In genomic region chr12:51917041-51917590, GRCh38 we compare ENCODE assay signal across 36 cellular contexts. TPM values are rescaled to one million over a fixed set of nuclear protein-coding genes. Genes with fewer than 3 reads are reported as not detected.
"Had no signal": no experiment of that assay in that cellular context is flagged by ENCODE, and none has a peak within 500 bp of the region (broad histone marks: within the 10 kb centered on the region; RNA-seq: fewer than 3 reads in every experiment).

No MANE protein-coding gene starts in this region.

- H3K9me3 Mint-ChIP-seq: activated CD4-positive, alpha-beta memory T cell treated with anti-CD3 and anti-CD28 coated beads for 36 hours; activated naive CD4-positive, alpha-beta T cell treated with anti-CD3 and anti-CD28 coated beads for 36 hours; activated naive CD8-positive, alpha-beta T cell treated with anti-CD3 and anti-CD28 coated beads for 36 hours; activated T-helper 1 cell treated with anti-CD3 and anti-CD28 coated beads, Interleukin-12 subunit alpha, Interleukin-12 subunit beta, Interleukin-2, Interleukin-4 antibody, amounts not matched to agents 30 ng/mL and 10 ng/mL and 1 ng/mL, durations not matched to agents 14 hours and 24 hours and 36 hours; effector memory CD8-positive, alpha-beta T cell; naive B cell; stimulated activated naive CD8-positive, alpha-beta T cell treated with anti-CD3 and anti-CD28 coated beads, Interleukin-15, Interleukin-2, amounts not matched to agents 100 ng/mL and 50 ng/mL, for 24 hours had no signal

- H3K27me3 ChIP-seq: adrenal gland, ascending aorta, cardiac muscle cell, left lung, right lobe of liver had no signal

- H3K4me3 Mint-ChIP-seq: activated CD4-positive, alpha-beta memory T cell treated with anti-CD3 and anti-CD28 coated beads for 36 hours; activated naive CD4-positive, alpha-beta T cell treated with anti-CD3 and anti-CD28 coated beads for 36 hours; activated naive CD8-positive, alpha-beta T cell treated with anti-CD3 and anti-CD28 coated beads for 36 hours; activated T-helper 1 cell treated with anti-CD3 and anti-CD28 coated beads, Interleukin-12 subunit alpha, Interleukin-12 subunit beta, Interleukin-2, Interleukin-4 antibody, amounts not matched to agents 30 ng/mL and 10 ng/mL and 1 ng/mL, durations not matched to agents 14 hours and 24 hours and 36 hours; brain; effector memory CD8-positive, alpha-beta T cell; naive B cell; stimulated activated naive CD8-positive, alpha-beta T cell treated with anti-CD3 and anti-CD28 coated beads, Interleukin-15, Interleukin-2, amounts not matched to agents 100 ng/mL and 50 ng/mL, for 24 hours had no signal

- DNase-seq: activated CD4-positive, alpha-beta memory T cell treated with anti-CD3 and anti-CD28 coated beads for 36 hours; activated CD4-positive, alpha-beta T cell treated with anti-CD3 and anti-CD28 coated beads for 48 hours; activated CD8-positive, alpha-beta memory T cell treated with anti-CD3 and anti-CD28 coated beads, Interleukin-2, amount 50 U/mL, for 4 hours; activated naive CD4-positive, alpha-beta T cell treated with anti-CD3 and anti-CD28 coated beads for 36 hours; activated naive CD8-positive, alpha-beta T cell treated with anti-CD3 and anti-CD28 coated beads for 36 hours; activated T-cell treated with anti-CD3 and anti-CD28 coated beads, Interleukin-2, amount 50 U/mL, for 1 hour; adrenal gland; cerebellar nuclear complex; cortex of kidney; effector memory CD8-positive, alpha-beta T cell; head of caudate nucleus; kidney glomerular epithelial cell; naive B cell; stimulated activated CD4-positive, alpha-beta T cell treated with anti-CD3 and anti-CD28 coated beads, Interleukin-12 subunit alpha, Interleukin-12 subunit beta, amount 100 ng/mL, for 4 hours; stimulated activated CD4-positive, alpha-beta T cell treated with anti-CD3 and anti-CD28 coated beads, Interleukin-4, amount 100 ng/mL, for 1 hour; substantia nigra had no signal

- H3K27me3 Mint-ChIP-seq: activated CD4-positive, alpha-beta memory T cell treated with anti-CD3 and anti-CD28 coated beads for 36 hours; stimulated activated naive CD8-positive, alpha-beta T cell treated with anti-CD3 and anti-CD28 coated beads, Interleukin-15, Interleukin-2, amounts not matched to agents 100 ng/mL and 50 ng/mL, for 24 hours had no signal

- H3K27ac Mint-ChIP-seq: activated CD4-positive, alpha-beta memory T cell treated with anti-CD3 and anti-CD28 coated beads for 36 hours; activated naive CD4-positive, alpha-beta T cell treated with anti-CD3 and anti-CD28 coated beads for 36 hours; activated naive CD8-positive, alpha-beta T cell treated with anti-CD3 and anti-CD28 coated beads for 36 hours; activated T-helper 1 cell treated with anti-CD3 and anti-CD28 coated beads, Interleukin-12 subunit alpha, Interleukin-12 subunit beta, Interleukin-2, Interleukin-4 antibody, amounts not matched to agents 30 ng/mL and 10 ng/mL and 1 ng/mL, durations not matched to agents 14 hours and 24 hours and 36 hours; effector memory CD8-positive, alpha-beta T cell; stimulated activated naive CD8-positive, alpha-beta T cell treated with anti-CD3 and anti-CD28 coated beads, Interleukin-15, Interleukin-2, amounts not matched to agents 100 ng/mL and 50 ng/mL, for 24 hours had no signal

- H3K9me3 ChIP-seq: adrenal gland, ascending aorta, left lung, right lobe of liver had no signal

- H3K36me3 ChIP-seq: ascending aorta, cardiac muscle cell, right lobe of liver had no signal

- H3K27ac ChIP-seq: ascending aorta, right lobe of liver, VCaP had no signal

- H3K4me3 ChIP-seq: adrenal gland, ascending aorta, cardiac muscle cell, left lung, right lobe of liver had no signal

- H3K4me1 Mint-ChIP-seq: activated naive CD8-positive, alpha-beta T cell treated with anti-CD3 and anti-CD28 coated beads for 36 hours had no signal

- H3K36me3 Mint-ChIP-seq: activated CD4-positive, alpha-beta memory T cell treated with anti-CD3 and anti-CD28 coated beads for 36 hours; activated naive CD8-positive, alpha-beta T cell treated with anti-CD3 and anti-CD28 coated beads for 36 hours; brain; naive B cell had no signal

- ATAC-seq: activated CD4-positive, CD25-positive, alpha-beta regulatory T cell treated with anti-CD3 and anti-CD28 coated beads, Interleukin-2, amount 50 U/mL, for 24 hours; effector memory CD8-positive, alpha-beta T cell; left lung; right lobe of liver had no signal

RNA-seq across cellular contexts. Expression of gene ACVRL1, which starts 9.8 kb away (rescaled TPM):
- total RNA-seq: activated CD4-positive, alpha-beta memory T cell treated with anti-CD3 and anti-CD28 coated beads for 36 hours; activated CD8-positive, alpha-beta memory T cell treated with anti-CD3 and anti-CD28 coated beads for 36 hours; activated naive CD4-positive, alpha-beta T cell treated with anti-CD3 and anti-CD28 coated beads for 36 hours; activated naive CD8-positive, alpha-beta T cell treated with anti-CD3 and anti-CD28 coated beads for 36 hours; activated T-helper 1 cell treated with anti-CD3 and anti-CD28 coated beads, Interleukin-12 subunit alpha, Interleukin-12 subunit beta, Interleukin-2, Interleukin-4 antibody, amounts not matched to agents 30 ng/mL and 10 ng/mL and 1 ng/mL, durations not matched to agents 14 hours and 24 hours and 36 hours; T-helper 1 cell treated with Interleukin-12 subunit alpha and Interleukin-12 subunit beta and Interleukin-4 antibody, amounts not matched to agents 30 ng/mL and 1 ng/mL, for 36 hours had no signal
- polyA plus RNA-seq: cardiac muscle cell, neural cell had no signal

RNA-seq across cellular contexts. Expression of gene ANKRD33, which starts 29.2 kb away (rescaled TPM):
- total RNA-seq: activated CD4-positive, alpha-beta memory T cell treated with anti-CD3 and anti-CD28 coated beads for 36 hours; activated CD8-positive, alpha-beta memory T cell treated with anti-CD3 and anti-CD28 coated beads for 36 hours; activated naive CD4-positive, alpha-beta T cell treated with anti-CD3 and anti-CD28 coated beads for 36 hours; activated naive CD8-positive, alpha-beta T cell treated with anti-CD3 and anti-CD28 coated beads for 36 hours; activated T-helper 1 cell treated with anti-CD3 and anti-CD28 coated beads, Interleukin-12 subunit alpha, Interleukin-12 subunit beta, Interleukin-2, Interleukin-4 antibody, amounts not matched to agents 30 ng/mL and 10 ng/mL and 1 ng/mL, durations not matched to agents 14 hours and 24 hours and 36 hours; ascending aorta; fibroblast of villous mesenchyme; left lung; lung microvascular endothelial cell; mucosa of gallbladder; omental fat pad; skeletal muscle tissue; T-helper 1 cell treated with Interleukin-12 subunit alpha and Interleukin-12 subunit beta and Interleukin-4 antibody, amounts not matched to agents 30 ng/mL and 1 ng/mL, for 36 hours; urinary bladder had no signal
- polyA plus RNA-seq: cardiac muscle cell, esophagus, fibroblast of lung, neural cell, urinary bladder had no signal
